Comparison of ENCODE assay signal across 1 cellular context in genomic region chr3:45065373-45065720, GRCh38.
TF ChIP-seq lines count a peak whose summit lies in the region.

No MANE protein-coding gene starts in this region.

TF ChIP-seq in K562, 482 proteins besides CTCF, POLR2A, EP300 and RAD21 (continued from another document and continues in another):
- no peak for TF ChIP-seq ID3 (CRISPR knock-in tag; IDR thresholded peaks at IDR 0.05)
- TF ChIP-seq ID3 (tag; IDR thresholded peaks at IDR 0.05), result no peak
- TF ChIP-seq SAFB2 (IDR thresholded peaks at IDR 0.05; ENCODE audit: borderline replicate concordance, low read depth, low read length, severe bottlenecking), result no peak
- no peak for TF ChIP-seq SMAD4 (CRISPR knock-in tag; conservative IDR thresholded peaks at IDR 0.05)
- no peak for TF ChIP-seq ZNF212 (CRISPR knock-in tag; IDR thresholded peaks at IDR 0.05)
- no peak for TF ChIP-seq YY1 (IDR thresholded peaks at IDR 0.05; ENCODE audit: borderline replicate concordance in 1 of 3, control insufficient read depth in 1 of 3, extremely low read depth in 1 of 3, insufficient read depth in 3 of 3, insufficient read length in 1 of 3, insufficient replicate concordance in 2 of 3, low read depth in 1 of 3, low read length in 2 of 3)
- peak in 1 of 2 experiments; percentile 86; a peak in 2 of 4 replicates for TF ChIP-seq ZNF639 (CRISPR knock-in tag; conservative IDR thresholded peaks at IDR 0.05 in 1 of 2, IDR thresholded peaks at IDR 0.05 in 1 of 2)
- peak; percentile 51; the same call in 1 of the 2 replicates for TF ChIP-seq ZNF512 (tag; IDR thresholded peaks at IDR 0.05)
- TF ChIP-seq ZNF584 (CRISPR knock-in tag; IDR thresholded peaks at IDR 0.05; ENCODE audit: low read depth), result peak; percentile 4
- no peak; a peak in 1 of 4 replicates for TF ChIP-seq ZNF318 (IDR thresholded peaks at IDR 0.05; ENCODE audit: borderline replicate concordance in 1 of 2, low read depth in 1 of 2)
- TF ChIP-seq MAZ (CRISPR knock-in tag; conservative IDR thresholded peaks at IDR 0.05 in 1 of 2, IDR thresholded peaks at IDR 0.05 in 1 of 2), result no peak
- TF ChIP-seq ZNF449 (CRISPR knock-in tag; IDR thresholded peaks at IDR 0.05), result no peak
- TF ChIP-seq E2F1 (CRISPR knock-in tag; IDR thresholded peaks at IDR 0.05), result no peak
- TF ChIP-seq CHD1 (IDR thresholded peaks at IDR 0.05; ENCODE audit: low read length), result no peak
- TF ChIP-seq SRSF3 (IDR thresholded peaks at IDR 0.05; ENCODE audit: insufficient read depth, low read length), result no peak
- TF ChIP-seq ZBTB17 (CRISPR knock-in tag; IDR thresholded peaks at IDR 0.05), result no peak
- TF ChIP-seq ZNF785 (CRISPR knock-in tag; IDR thresholded peaks at IDR 0.05), result no peak
- no peak for TF ChIP-seq ZBTB7A (IDR thresholded peaks at IDR 0.05; ENCODE audit: borderline replicate concordance, control insufficient read depth, low read depth, low read length)
- no peak for TF ChIP-seq ZNF277 (CRISPR knock-in tag; IDR thresholded peaks at IDR 0.05; ENCODE audit: borderline replicate concordance)
- TF ChIP-seq ZNF518B (CRISPR knock-in tag; IDR thresholded peaks at IDR 0.05), result no peak
- TF ChIP-seq NFRKB (IDR thresholded peaks at IDR 0.05; ENCODE audit: low read depth), result peak; percentile 11
- no peak for TF ChIP-seq ZFP36 (IDR thresholded peaks at IDR 0.05; ENCODE audit: low read depth, low read length, partially characterized antibody)
- TF ChIP-seq TSHZ1 (CRISPR knock-in tag; IDR thresholded peaks at IDR 0.05), result no peak
- no peak; the same call in 1 of the 2 replicates for TF ChIP-seq CEBPG (CRISPR knock-in tag; IDR thresholded peaks at IDR 0.05)
- peak; percentile 30 to 84; a peak in 2 of 4 replicates for TF ChIP-seq CEBPG (tag; conservative IDR thresholded peaks at IDR 0.05 in 1 of 2, IDR thresholded peaks at IDR 0.05 in 1 of 2)
- TF ChIP-seq FOXM1 (IDR thresholded peaks at IDR 0.05; ENCODE audit: low read depth), result no peak
- TF ChIP-seq FOXM1 (CRISPR knock-in tag; IDR thresholded peaks at IDR 0.05; ENCODE audit: low read depth), result peak; percentile 82
- TF ChIP-seq BDP1 (IDR thresholded peaks at IDR 0.05; ENCODE audit: insufficient read depth, insufficient read length), result no peak
- TF ChIP-seq ZNF79 (CRISPR knock-in tag; IDR thresholded peaks at IDR 0.05; ENCODE audit: low read depth), result no peak
- no peak for TF ChIP-seq RB1 (IDR thresholded peaks at IDR 0.05; ENCODE audit: low read depth)
- TF ChIP-seq FOXK1 (CRISPR knock-in tag; IDR thresholded peaks at IDR 0.05; ENCODE audit: borderline replicate concordance), result peak; percentile 90
- TF ChIP-seq ZNF76 (CRISPR knock-in tag; IDR thresholded peaks at IDR 0.05; ENCODE audit: borderline replicate concordance), result no peak
- peak; percentile 90 for TF ChIP-seq BACH1 (tag; IDR thresholded peaks at IDR 0.05)
- no peak for TF ChIP-seq GABPB2 (CRISPR knock-in tag; conservative IDR thresholded peaks at IDR 0.05)
- TF ChIP-seq TCF3 (CRISPR knock-in tag; IDR thresholded peaks at IDR 0.05), result no peak
